In the genomic region with DNA sequence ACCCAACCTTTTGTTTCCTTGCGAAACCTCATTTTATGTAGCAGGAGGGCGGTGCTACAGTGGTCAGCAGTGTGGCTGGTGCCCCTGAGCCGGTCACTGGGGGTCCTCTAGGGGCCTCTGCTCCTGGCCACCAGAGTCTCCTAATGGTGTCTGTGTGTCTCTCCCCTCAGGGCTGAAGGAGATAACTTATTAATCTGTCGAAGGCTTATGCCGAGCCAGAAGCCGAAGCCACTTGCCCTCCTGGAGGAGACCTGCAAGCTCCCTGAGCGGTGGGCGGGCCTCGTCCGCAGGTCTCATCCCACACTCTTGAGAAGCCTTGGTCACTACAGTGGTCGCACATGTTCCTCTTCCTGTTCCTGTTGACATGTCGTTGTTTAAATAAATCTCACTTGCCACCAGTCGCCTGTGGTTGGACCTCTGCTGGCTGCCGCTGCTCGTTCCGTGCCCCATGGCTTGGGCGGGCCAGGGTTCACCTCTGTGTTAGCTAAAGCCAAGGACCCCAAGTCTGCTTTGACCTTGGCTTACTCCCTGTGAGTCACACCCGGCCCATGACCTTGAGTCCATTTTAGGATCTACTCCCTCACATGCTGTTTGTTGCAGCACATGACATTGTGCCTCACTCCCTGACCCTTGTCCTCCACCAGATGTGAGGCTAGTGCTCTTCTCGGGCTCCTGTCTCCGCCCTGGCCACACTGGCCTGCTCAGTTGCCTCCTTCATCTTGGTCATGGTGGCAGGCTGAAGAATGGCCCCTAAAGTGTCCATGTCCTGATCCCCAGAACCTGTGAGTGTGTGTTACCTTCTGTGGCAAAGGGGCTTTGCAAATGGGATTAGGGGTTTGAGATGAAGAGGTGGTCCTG, we compare ENCODE assay signal across 1 cellular context.
TF ChIP-seq lines count a peak whose summit lies in the region.

No MANE protein-coding gene starts in this region.

TF ChIP-seq in HepG2, 621 proteins besides CTCF, POLR2A, EP300 and RAD21 (continues in another document):
- TF ChIP-seq LCORL (IDR thresholded peaks at IDR 0.05) (peak; percentile 85), LCORL (CRISPR knock-in tag; IDR thresholded peaks at IDR 0.05) (peak; percentile 100), ZBTB7B (CRISPR knock-in tag; IDR thresholded peaks at IDR 0.05) (peak; percentile 100), JARID2 (CRISPR knock-in tag; IDR thresholded peaks at IDR 0.05; ENCODE audit: insufficient replicate concordance) (no peak), ZNF44 (CRISPR knock-in tag; IDR thresholded peaks at IDR 0.05) (0 out of 2 replicates have a peak, but pooled peaks have one; percentile 26), ZFX (CRISPR knock-in tag; IDR thresholded peaks at IDR 0.05; ENCODE audit: low read depth) (peak; percentile 80), ZNF256 (CRISPR knock-in tag; conservative IDR thresholded peaks at IDR 0.05) (no peak), ZNF772 (CRISPR knock-in tag; IDR thresholded peaks at IDR 0.05) (peak; percentile 98), HHEX (CRISPR knock-in tag; IDR thresholded peaks at IDR 0.05) (peak; percentile 67), EZH2 (conservative IDR thresholded peaks at IDR 0.05; ENCODE audit: low read depth, low read length) (no peak), NR2C2 (CRISPR knock-in tag; IDR thresholded peaks at IDR 0.05; ENCODE audit: borderline replicate concordance) (peak; percentile 95), ZNF33B (CRISPR knock-in tag; IDR thresholded peaks at IDR 0.05) (peak; percentile 36; the same call in 1 of the 2 replicates), TSC22D2 (CRISPR knock-in tag; IDR thresholded peaks at IDR 0.05; ENCODE audit: borderline replicate concordance) (no peak; the same call in none of the 2 replicates), ZNF816 (CRISPR knock-in tag; IDR thresholded peaks at IDR 0.05; ENCODE audit: borderline replicate concordance) (no peak; the same call in 1 of the 2 replicates), ZNF839 (CRISPR knock-in tag; IDR thresholded peaks at IDR 0.05; ENCODE audit: borderline replicate concordance) (peak; percentile 80; the same call in 1 of the 2 replicates), ZNF460 (CRISPR knock-in tag; IDR thresholded peaks at IDR 0.05; ENCODE audit: borderline replicate concordance) (peak; percentile 17; the same call in 1 of the 2 replicates), PITX1 (CRISPR knock-in tag; IDR thresholded peaks at IDR 0.05) (peak; percentile 97), ZFP90 (CRISPR knock-in tag; IDR thresholded peaks at IDR 0.05; ENCODE audit: borderline replicate concordance) (peak; percentile 90; the same call in 1 of the 2 replicates), MED1 (CRISPR knock-in tag; IDR thresholded peaks at IDR 0.05) (peak; percentile 97), ZNF598 (CRISPR knock-in tag; IDR thresholded peaks at IDR 0.05; ENCODE audit: borderline replicate concordance) (peak; percentile 82; the same call in 1 of the 2 replicates), SIX4 (CRISPR knock-in tag; IDR thresholded peaks at IDR 0.05) (peak; percentile 74), ZNF407 (CRISPR knock-in tag; IDR thresholded peaks at IDR 0.05; ENCODE audit: not compliant biosample characterization) (peak; percentile 93), ZNF230 (CRISPR knock-in tag; IDR thresholded peaks at IDR 0.05) (peak; percentile 80; the same call in 1 of the 2 replicates), MBD4 (IDR thresholded peaks at IDR 0.05; ENCODE audit: borderline replicate concordance, low read length) (no peak), SMAD9 (CRISPR knock-in tag; IDR thresholded peaks at IDR 0.05) (peak; percentile 22; the same call in 1 of the 2 replicates), KLF11 (CRISPR knock-in tag; IDR thresholded peaks at IDR 0.05) (peak; percentile 91), SIN3B (IDR thresholded peaks at IDR 0.05; ENCODE audit: low read length) (peak; percentile 29; the same call in 1 of the 2 replicates), MLXIP (CRISPR knock-in tag; IDR thresholded peaks at IDR 0.05; ENCODE audit: borderline replicate concordance) (no peak), MAFK (conservative IDR thresholded peaks at IDR 0.05 in 1 of 2, IDR thresholded peaks at IDR 0.05 in 1 of 2; ENCODE audit: low read length in 2 of 2) (0 out of 4 replicates have a peak, but pooled peaks of 1 of the 2 experiments have one; percentile 2), ARID2 (CRISPR knock-in tag; IDR thresholded peaks at IDR 0.05; ENCODE audit: borderline replicate concordance) (0 out of 2 replicates have a peak, but pooled peaks have one; percentile 89), BATF2 (CRISPR knock-in tag; IDR thresholded peaks at IDR 0.05) (peak; percentile 57; the same call in 1 of the 2 replicates), TFAP4 (IDR thresholded peaks at IDR 0.05; ENCODE audit: borderline replicate concordance, low read depth) (peak; percentile 94), HMG20B (CRISPR knock-in tag; conservative IDR thresholded peaks at IDR 0.05) (peak; percentile 88), HOXA3 (CRISPR knock-in tag; IDR thresholded peaks at IDR 0.05) (peak; percentile 97), POLR2AphosphoS5 (IDR thresholded peaks at IDR 0.05; ENCODE audit: low read depth, low read length) (0 out of 2 replicates have a peak, but pooled peaks have one; percentile 26), TBX3 (IDR thresholded peaks at IDR 0.05; ENCODE audit: borderline replicate concordance) (peak; percentile 67; the same call in 1 of the 2 replicates), NPAS2 (CRISPR knock-in tag; IDR thresholded peaks at IDR 0.05; ENCODE audit: borderline replicate concordance) (no peak), POLR2G (IDR thresholded peaks at IDR 0.05; ENCODE audit: low read depth, low read length) (peak; percentile 84), ZNF383 (CRISPR knock-in tag; IDR thresholded peaks at IDR 0.05; ENCODE audit: borderline replicate concordance) (no peak), ZNF709 (CRISPR knock-in tag; IDR thresholded peaks at IDR 0.05) (peak; percentile 80; the same call in 1 of the 2 replicates), ZBTB3 (CRISPR knock-in tag; IDR thresholded peaks at IDR 0.05; ENCODE audit: borderline replicate concordance, low read depth) (peak; percentile 53; the same call in 1 of the 2 replicates)
- TF ChIP-seq, protein P1, sequence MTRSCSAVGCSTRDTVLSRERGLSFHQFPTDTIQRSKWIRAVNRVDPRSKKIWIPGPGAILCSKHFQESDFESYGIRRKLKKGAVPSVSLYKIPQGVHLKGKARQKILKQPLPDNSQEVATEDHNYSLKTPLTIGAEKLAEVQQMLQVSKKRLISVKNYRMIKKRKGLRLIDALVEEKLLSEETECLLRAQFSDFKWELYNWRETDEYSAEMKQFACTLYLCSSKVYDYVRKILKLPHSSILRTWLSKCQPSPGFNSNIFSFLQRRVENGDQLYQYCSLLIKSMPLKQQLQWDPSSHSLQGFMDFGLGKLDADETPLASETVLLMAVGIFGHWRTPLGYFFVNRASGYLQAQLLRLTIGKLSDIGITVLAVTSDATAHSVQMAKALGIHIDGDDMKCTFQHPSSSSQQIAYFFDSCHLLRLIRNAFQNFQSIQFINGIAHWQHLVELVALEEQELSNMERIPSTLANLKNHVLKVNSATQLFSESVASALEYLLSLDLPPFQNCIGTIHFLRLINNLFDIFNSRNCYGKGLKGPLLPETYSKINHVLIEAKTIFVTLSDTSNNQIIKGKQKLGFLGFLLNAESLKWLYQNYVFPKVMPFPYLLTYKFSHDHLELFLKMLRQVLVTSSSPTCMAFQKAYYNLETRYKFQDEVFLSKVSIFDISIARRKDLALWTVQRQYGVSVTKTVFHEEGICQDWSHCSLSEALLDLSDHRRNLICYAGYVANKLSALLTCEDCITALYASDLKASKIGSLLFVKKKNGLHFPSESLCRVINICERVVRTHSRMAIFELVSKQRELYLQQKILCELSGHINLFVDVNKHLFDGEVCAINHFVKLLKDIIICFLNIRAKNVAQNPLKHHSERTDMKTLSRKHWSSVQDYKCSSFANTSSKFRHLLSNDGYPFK (CRISPR knock-in tag; IDR thresholded peaks at IDR 0.05; ENCODE audit: borderline replicate concordance) = peak; percentile 100
- TF ChIP-seq, protein P2, sequence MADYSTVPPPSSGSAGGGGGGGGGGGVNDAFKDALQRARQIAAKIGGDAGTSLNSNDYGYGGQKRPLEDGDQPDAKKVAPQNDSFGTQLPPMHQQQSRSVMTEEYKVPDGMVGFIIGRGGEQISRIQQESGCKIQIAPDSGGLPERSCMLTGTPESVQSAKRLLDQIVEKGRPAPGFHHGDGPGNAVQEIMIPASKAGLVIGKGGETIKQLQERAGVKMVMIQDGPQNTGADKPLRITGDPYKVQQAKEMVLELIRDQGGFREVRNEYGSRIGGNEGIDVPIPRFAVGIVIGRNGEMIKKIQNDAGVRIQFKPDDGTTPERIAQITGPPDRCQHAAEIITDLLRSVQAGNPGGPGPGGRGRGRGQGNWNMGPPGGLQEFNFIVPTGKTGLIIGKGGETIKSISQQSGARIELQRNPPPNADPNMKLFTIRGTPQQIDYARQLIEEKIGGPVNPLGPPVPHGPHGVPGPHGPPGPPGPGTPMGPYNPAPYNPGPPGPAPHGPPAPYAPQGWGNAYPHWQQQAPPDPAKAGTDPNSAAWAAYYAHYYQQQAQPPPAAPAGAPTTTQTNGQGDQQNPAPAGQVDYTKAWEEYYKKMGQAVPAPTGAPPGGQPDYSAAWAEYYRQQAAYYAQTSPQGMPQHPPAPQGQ (CRISPR knock-in tag; IDR thresholded peaks at IDR 0.05; ENCODE audit: borderline replicate concordance) = peak; percentile 94
